In genomic region chrX:88425739-88426138, GRCh38 we compare ENCODE assay signal across 14 cellular contexts.
DNase-seq lines count a peak whose midpoint lies in the region; ATAC-seq and TF ChIP-seq lines count a peak whose summit lies in the region.
"Had no signal": no experiment of that assay in that cellular context is flagged by ENCODE, and none has a peak within 500 bp of the region (broad histone marks: within the 10 kb centered on the region; RNA-seq: fewer than 3 reads in every experiment).

No MANE protein-coding gene starts in this region.

- no peaks in the 10 kb centered on the region for H3K9me2 ChIP-seq in Karpas-422 (replicated peaks; ENCODE audit: insufficient read depth, low read length)

- H3K36me3 ChIP-seq in Karpas-422 (ENCODE audit: insufficient read depth, low read length) = no peaks in the 10 kb centered on the region
- no peaks in the 10 kb centered on the region for H3K36me3 ChIP-seq in upper lobe of right lung
- H3K36me3 ChIP-seq: ascending aorta had no signal

- intact Hi-C loops in left ventricle myocardium superior (cut with micrococcal nuclease) (no loop called here), upper lobe of right lung (cut with DNase I) (no loop called here)

- H3K9ac ChIP-seq in Karpas-422 (ENCODE audit: low read length) = no peak overlapping the region; the same call in 1 of the 2 replicates

- no peaks in the 10 kb centered on the region for H4K20me1 ChIP-seq in Karpas-422 (ENCODE audit: insufficient read depth, low read depth, low read length)

- H3K4me3 Mint-ChIP-seq in brain = no peak overlapping the region
- no peak overlapping the region for H3K4me3 Mint-ChIP-seq in mesothelial cell of epicardium
- H3K4me3 Mint-ChIP-seq: activated T-cell treated with anti-CD3 and anti-CD28 coated beads, Interleukin-2, amount 50 U/mL, for 4 hours; CD4-positive, alpha-beta T cell; effector memory CD8-positive, alpha-beta T cell had no signal

- H3K9me3 ChIP-seq in Karpas-422 (ENCODE audit: low read length) (no peaks in the 10 kb centered on the region; the same call in 1 of the 2 replicates), upper lobe of right lung (no peaks in the 10 kb centered on the region)
- H3K9me3 ChIP-seq: ascending aorta had no signal

- peak overlapping the region; percentile 31 for H3K4me2 ChIP-seq in Karpas-422 (ENCODE audit: low read depth, low read length, poor library complexity, severe bottlenecking)

- H3K4me1 Mint-ChIP-seq in brain = no peaks in the 10 kb centered on the region
- peaks cover 1% of the 10 kb centered on the region for H3K4me1 Mint-ChIP-seq in mesothelial cell of epicardium

- no peaks in the 10 kb centered on the region for H3K27me3 ChIP-seq in Karpas-422 (ENCODE audit: low read length)
- H3K27me3 ChIP-seq in upper lobe of right lung = no peaks in the 10 kb centered on the region
- H3K27me3 ChIP-seq: ascending aorta had no signal

- H2AFZ ChIP-seq in Karpas-422 (ENCODE audit: low read length) = peak overlapping the region; percentile 89

- TF ChIP-seq CTCF in brain (conservative IDR thresholded peaks at IDR 0.05) (peak; percentile 56 to 67), mesothelial cell of epicardium (IDR thresholded peaks at IDR 0.05; ENCODE audit: unreplicated experiment) (peak; percentile 28), upper lobe of right lung (IDR thresholded peaks at IDR 0.05) (no peak)

- H3K27ac Mint-ChIP-seq in brain (no peak overlapping the region), mesothelial cell of epicardium (no peak overlapping the region)
- H3K27ac Mint-ChIP-seq: CD4-positive, alpha-beta T cell; effector memory CD8-positive, alpha-beta T cell had no signal

- ATAC-seq in left ventricle myocardium superior = no peak
- no peak for ATAC-seq in upper lobe of right lung
- ATAC-seq: activated T-cell treated with anti-CD3 and anti-CD28 coated beads, Interleukin-2, amount 50 U/mL, for 4 hours; effector memory CD8-positive, alpha-beta T cell had no signal

- H3K4me1 ChIP-seq in Karpas-422 (ENCODE audit: low read length) (peaks cover 29% of the 10 kb centered on the region), upper lobe of right lung (no peaks in the 10 kb centered on the region)
- H3K4me1 ChIP-seq: ascending aorta had no signal

- H3K27me3 Mint-ChIP-seq in brain = no peaks in the 10 kb centered on the region
- H3K27me3 Mint-ChIP-seq in mesothelial cell of epicardium (ENCODE audit: low read depth) = peaks cover 3% of the 10 kb centered on the region
- H3K27me3 Mint-ChIP-seq: CD4-positive, alpha-beta T cell; effector memory CD8-positive, alpha-beta T cell had no signal

- H3K4me3 ChIP-seq in Karpas-422 (ENCODE audit: low read length) (no peak overlapping the region), upper lobe of right lung (no peak overlapping the region)
- H3K4me3 ChIP-seq: ascending aorta had no signal

- H3K27ac ChIP-seq in Karpas-422 (ENCODE audit: low read length) (peak overlapping the region; percentile 29; the same call in 1 of the 2 replicates), upper lobe of right lung (no peak overlapping the region)
- H3K27ac ChIP-seq: ascending aorta had no signal

- H3K9me3 Mint-ChIP-seq in brain (no peaks in the 10 kb centered on the region), mesothelial cell of epicardium (no peaks in the 10 kb centered on the region)
- H3K9me3 Mint-ChIP-seq: activated T-cell treated with anti-CD3 and anti-CD28 coated beads, Interleukin-2, amount 50 U/mL, for 4 hours; effector memory CD8-positive, alpha-beta T cell had no signal

- no peaks in the 10 kb centered on the region for H3K79me2 ChIP-seq in Karpas-422 (ENCODE audit: low read length)

- DNase-seq in Ammon's horn (ENCODE audit: low spot score) = peak; percentile 9
- DNase-seq in Karpas-422 = peak; percentile 64
- no peak for DNase-seq in mesothelial cell of epicardium (ENCODE audit: low spot score in 2 of 2, unreplicated experiment in 2 of 2)
- DNase-seq in mucosa of gallbladder (ENCODE audit: low spot score) = no peak
- no peak for DNase-seq in NCI-H774 (lab: John Stamatoyannopoulos, UW)
- no peak for DNase-seq in left ventricle myocardium superior
- DNase-seq in upper lobe of right lung = no peak
- DNase-seq: activated CD4-positive, CD25-positive, alpha-beta regulatory T cell; activated T-cell treated with anti-CD3 and anti-CD28 coated beads, Interleukin-2, amount 50 U/mL, for 4 hours; CD4-positive, alpha-beta T cell; effector memory CD8-positive, alpha-beta T cell; SIG-M5 had no signal

- H3K36me3 Mint-ChIP-seq in brain (no peaks in the 10 kb centered on the region), mesothelial cell of epicardium (no peaks in the 10 kb centered on the region)

Comparison
In these comparisons a context has a peak if more than half of its experiments do, and no peak if none do; other contexts are left out.
1. DNase-seq: peak in Ammon's horn (single experiment) and Karpas-422 (single experiment); none in mesothelial cell of epicardium (0 of 2), mucosa of gallbladder (single experiment), NCI-H774 (single experiment), left ventricle myocardium superior (single experiment) and upper lobe of right lung (single experiment).